ENCODE assay signal across 8 cellular contexts in the genomic region with DNA sequence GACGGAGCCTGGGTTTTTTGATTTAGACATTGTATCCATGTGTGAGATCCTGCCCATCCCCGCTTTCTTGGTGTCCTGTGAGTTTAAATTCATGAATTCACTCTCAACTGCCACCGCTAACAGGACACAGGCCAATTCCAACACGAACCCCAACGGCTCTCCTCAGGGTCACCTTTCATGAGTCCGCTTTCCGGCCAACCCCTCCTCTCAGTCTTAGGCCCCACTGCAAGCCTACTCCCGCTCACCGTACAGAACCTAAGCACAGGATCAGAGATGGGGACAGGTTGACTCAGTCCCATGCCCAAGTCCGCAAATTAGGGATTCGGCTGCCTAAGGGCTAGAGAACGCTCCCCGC.
DNase-seq lines count a peak whose midpoint lies in the region; TF ChIP-seq lines count a peak whose summit lies in the region.

No MANE protein-coding gene starts in this region.

- H3K36me3 Mint-ChIP-seq in T-helper 1 cell treated with Interleukin-12 subunit alpha and Interleukin-12 subunit beta and Interleukin-4 antibody, amounts not matched to agents 30 μg/mL and 1 μg/mL, for 36 hours (ENCODE audit: low read depth) = peaks cover 6% of the 10 kb centered on the region

- TF ChIP-seq CTCF in WI38 (IDR thresholded peaks at IDR 0.05; ENCODE audit: low read depth, low read length) = no peak

- H3K4me1 Mint-ChIP-seq in T-helper 1 cell treated with Interleukin-12 subunit alpha and Interleukin-12 subunit beta and Interleukin-4 antibody, amounts not matched to agents 30 μg/mL and 1 μg/mL, for 36 hours (ENCODE audit: low read depth) = peaks cover 17% of the 10 kb centered on the region

- H3K27me3 ChIP-seq in iPS-15b (ENCODE audit: control insufficient read depth, insufficient read depth, low read length) = peaks cover 32% of the 10 kb centered on the region
- H3K27me3 ChIP-seq in subcutaneous abdominal adipose tissue (ENCODE audit: control insufficient read depth in 5 of 5, insufficient read depth in 4 of 5, low read length in 5 of 5) = no peaks in the 10 kb centered on the region

- H3K27ac ChIP-seq in subcutaneous abdominal adipose tissue (ENCODE audit: low read depth, low read length) = peak overlapping the region; percentile 70

- no peak overlapping the region for H3K9ac ChIP-seq in iPS-15b (ENCODE audit: low read depth, low read length)
- peak overlapping the region in 4 of 5 donors; percentile 30 to 86 (median 66) for H3K9ac ChIP-seq in subcutaneous abdominal adipose tissue (ENCODE audit: low read length in 5 of 5)

- no peak for DNase-seq in T-helper 1 cell
- no peak for DNase-seq in NCI-H1417 treated with DMSO at 0.1 percent for 48 hours (lab: John Stamatoyannopoulos, UW)
- DNase-seq in NK-92 treated with Interleukin-12 subunit alpha and Interleukin-12 subunit beta, amount 100 ng/mL, for 24 hours (lab: John Stamatoyannopoulos, UW) = no peak
- DNase-seq in stimulated activated CD4-positive, alpha-beta T cell treated with anti-CD3 and anti-CD28 coated beads, Interleukin-2, amount 100 ng/mL, for 24 hours = no peak

- H3K36me3 ChIP-seq in iPS-15b (ENCODE audit: control insufficient read depth, insufficient read depth, low read length) (no peaks in the 10 kb centered on the region), subcutaneous abdominal adipose tissue (ENCODE audit: control insufficient read depth in 5 of 5, insufficient read depth in 5 of 5, low read length in 5 of 5) (no peaks in the 10 kb centered on the region)

- H3K27me3 Mint-ChIP-seq in T-helper 1 cell treated with Interleukin-12 subunit alpha and Interleukin-12 subunit beta and Interleukin-4 antibody, amounts not matched to agents 30 μg/mL and 1 μg/mL, for 36 hours (ENCODE audit: low read depth) = peaks cover 9% of the 10 kb centered on the region

- H3K4me3 ChIP-seq in WI38 (ENCODE audit: low read depth, low read length) = peak overlapping the region; percentile 77
- H3K4me3 ChIP-seq in iPS-15b (ENCODE audit: low read depth, low read length) = peak overlapping the region; percentile 73
- H3K4me3 ChIP-seq in subcutaneous abdominal adipose tissue (ENCODE audit: low read depth in 1 of 5, low read length in 5 of 5) = peak overlapping the region; percentile 75 to 91 (median 88)

- H3K4me3 Mint-ChIP-seq in T-helper 1 cell treated with Interleukin-12 subunit alpha and Interleukin-12 subunit beta and Interleukin-4 antibody, amounts not matched to agents 30 μg/mL and 1 μg/mL, for 36 hours = peak overlapping the region; percentile 92

- H3K27ac Mint-ChIP-seq in T-helper 1 cell treated with Interleukin-12 subunit alpha and Interleukin-12 subunit beta and Interleukin-4 antibody, amounts not matched to agents 30 μg/mL and 1 μg/mL, for 36 hours = peak overlapping the region; percentile 33

- no peaks in the 10 kb centered on the region for H3K9me3 Mint-ChIP-seq in T-helper 1 cell treated with Interleukin-12 subunit alpha and Interleukin-12 subunit beta and Interleukin-4 antibody, amounts not matched to agents 30 μg/mL and 1 μg/mL, for 36 hours

- H3K9me3 ChIP-seq in iPS-15b (ENCODE audit: control insufficient read depth, insufficient read depth, low read length) = no peaks in the 10 kb centered on the region
- no peaks in the 10 kb centered on the region for H3K9me3 ChIP-seq in subcutaneous abdominal adipose tissue (ENCODE audit: control insufficient read depth in 5 of 5, low read length in 5 of 5)

- H3K4me1 ChIP-seq in iPS-15b (ENCODE audit: control insufficient read depth, insufficient read depth, low read length) (peaks cover 6% of the 10 kb centered on the region), subcutaneous abdominal adipose tissue (ENCODE audit: control insufficient read depth in 5 of 5, insufficient read depth in 5 of 5, low read length in 5 of 5) (peaks cover 4 to 39% (median 30%) of the 10 kb centered on the region in 5 donors)
